15 cellular contexts compared by ENCODE assay signal in genomic region chr2:209642146-209642815, GRCh38.
DNase-seq lines count a peak whose midpoint lies in the region; ATAC-seq, FAIRE-seq and TF ChIP-seq lines count a peak whose summit lies in the region.
"Had no signal": no experiment of that assay in that cellular context is flagged by ENCODE, and none has a peak within 500 bp of the region (broad histone marks: within the 10 kb centered on the region; RNA-seq: fewer than 3 reads in every experiment).

No MANE protein-coding gene starts in this region.

- peak; percentile 44 for FAIRE-seq in keratinocyte (lab: Jason Lieb, UNC)
- FAIRE-seq: GM12892 had no signal

- DNase-seq in EH (ENCODE audit: low read depth) (peak; percentile 27), M059J (ENCODE audit: low read depth) (peak; percentile 31), adipocyte (ENCODE audit: low read depth) (peak; percentile 24), keratinocyte (ENCODE audit: low read depth, low spot score) (no peak), dedifferentiated amniotic fluid mesenchymal stem cell (ENCODE audit: extremely low spot score) (no peak), NCI-H345 (lab: John Stamatoyannopoulos, UW) (no peak), left lung (no peak)
- DNase-seq: activated CD8-positive, alpha-beta memory T cell treated with anti-CD3 and anti-CD28 coated beads, Interleukin-2, amount 10 ng/mL, durations not matched to agents 7 days and 5 days; activated effector memory CD4-positive, alpha-beta T cell treated with Interleukin-2 at 50 U/mL for 16 hours; GDM1; KG1 had no signal

- dilution Hi-C loops in keratinocyte (cut with MboI; ENCODE audit: extremely low pct_ligation_motif_present, low sequenced_read_pairs) = no loop called here

- H3K9me1 ChIP-seq in keratinocyte (ENCODE audit: control insufficient read depth, extremely low read depth, insufficient read depth, low read length) = no peaks in the 10 kb centered on the region

- H2AFZ ChIP-seq in keratinocyte (ENCODE audit: control insufficient read depth, low read length) = no peak overlapping the region

- H3K27me3 ChIP-seq in adipocyte (replicated peaks; ENCODE audit: control insufficient read depth, insufficient read depth, low read length) = no peaks in the 10 kb centered on the region
- H3K27me3 ChIP-seq in keratinocyte (ENCODE audit: control insufficient read depth, extremely low read depth, insufficient read depth, low read length) = no peaks in the 10 kb centered on the region
- H3K27me3 ChIP-seq in left lung = no peaks in the 10 kb centered on the region
- H3K27me3 ChIP-seq: gastroesophageal sphincter, suprapubic skin had no signal

- no peak overlapping the region for H3K9ac ChIP-seq in adipocyte (ENCODE audit: low read length)
- H3K9ac ChIP-seq in keratinocyte (ENCODE audit: control insufficient read depth, extremely low read depth, insufficient read depth, low read length) = peak overlapping the region; percentile 5

- H3K27ac ChIP-seq in keratinocyte (ENCODE audit: control insufficient read depth, insufficient read depth, low read length) (peak overlapping the region; percentile 71), left lung (no peak overlapping the region)
- H3K27ac ChIP-seq: gastroesophageal sphincter, suprapubic skin had no signal

- TF ChIP-seq CTCF in keratinocyte (optimal IDR thresholded peaks at IDR 0.05 in 1 of 3, IDR thresholded peaks at IDR 0.05 in 1 of 3, conservative IDR thresholded peaks at IDR 0.05 in 1 of 3; ENCODE audit: extremely low read depth in 1 of 3, insufficient read depth in 2 of 3, low read length in 3 of 3) = no peak
- TF ChIP-seq CTCF in left lung (IDR thresholded peaks at IDR 0.05) = no peak

- intact Hi-C loops in left lung (cut with DNase I) = no loop called here

- no peaks in the 10 kb centered on the region for H3K36me3 ChIP-seq in adipocyte (ENCODE audit: control insufficient read depth, insufficient read depth, low read length, severe bottlenecking)
- no peaks in the 10 kb centered on the region for H3K36me3 ChIP-seq in keratinocyte (ENCODE audit: control insufficient read depth in 2 of 2, extremely low read depth in 1 of 2, insufficient read depth in 2 of 2, low read length in 2 of 2)
- no peaks in the 10 kb centered on the region for H3K36me3 ChIP-seq in left lung
- H3K36me3 ChIP-seq: gastroesophageal sphincter, suprapubic skin had no signal

- H3K9me3 ChIP-seq in adipocyte (ENCODE audit: control insufficient read depth, low read length) (no peaks in the 10 kb centered on the region), keratinocyte (ENCODE audit: control insufficient read depth, low read depth, low read length) (no peaks in the 10 kb centered on the region), left lung (no peaks in the 10 kb centered on the region)
- H3K9me3 ChIP-seq: gastroesophageal sphincter, suprapubic skin had no signal

- no peak overlapping the region for H3K4me3 ChIP-seq in adipocyte (ENCODE audit: low read length)
- H3K4me3 ChIP-seq in keratinocyte (ENCODE audit: control insufficient read depth in 2 of 3, extremely low read depth in 1 of 3, insufficient read depth in 2 of 3, low read depth in 1 of 3, low read length in 3 of 3) = no peak overlapping the region
- H3K4me3 ChIP-seq in left lung = no peak overlapping the region
- H3K4me3 ChIP-seq: gastroesophageal sphincter, suprapubic skin had no signal

- no peaks in the 10 kb centered on the region for H4K20me1 ChIP-seq in keratinocyte (ENCODE audit: control insufficient read depth, extremely low read depth, insufficient read depth, low read length)

- H3K4me1 ChIP-seq in adipocyte (ENCODE audit: control insufficient read depth, insufficient read depth, low read length) = peaks cover 9% of the 10 kb centered on the region
- H3K4me1 ChIP-seq in keratinocyte (ENCODE audit: control insufficient read depth, extremely low read depth, insufficient read depth, low read length) = peaks cover 52% of the 10 kb centered on the region
- no peaks in the 10 kb centered on the region for H3K4me1 ChIP-seq in left lung
- H3K4me1 ChIP-seq: gastroesophageal sphincter, suprapubic skin had no signal

- no peaks in the 10 kb centered on the region for H3K79me2 ChIP-seq in keratinocyte (ENCODE audit: control insufficient read depth, insufficient read depth, low read length)

- ATAC-seq in HG03159 (IDR thresholded peaks at IDR 0.05; ENCODE audit: unreplicated experiment) (no peak), left lung (no peak)
- ATAC-seq: activated CD8-positive, alpha-beta memory T cell treated with anti-CD3 and anti-CD28 coated beads, Interleukin-2, amount 10 ng/mL, durations not matched to agents 7 days and 5 days; gastroesophageal sphincter had no signal

- peak overlapping the region; percentile 54 for H3K4me2 ChIP-seq in keratinocyte (ENCODE audit: control insufficient read depth, extremely low read depth, insufficient read depth, low read depth, low read length)

Comparison
In these comparisons a context has a peak if more than half of its experiments do, and no peak if none do; other contexts are left out.
1. DNase-seq: peak in EH (single experiment), M059J (single experiment) and adipocyte (single experiment); none in keratinocyte (single experiment), dedifferentiated amniotic fluid mesenchymal stem cell (single experiment), NCI-H345 (single experiment) and left lung (0 of 2).